In genomic region chr3:136197159-136197715, GRCh38 we compare ENCODE assay signal across 8 cellular contexts. TPM values are rescaled to one million over a fixed set of nuclear protein-coding genes. Genes with fewer than 3 reads are reported as not detected.
DNase-seq lines count a peak whose midpoint lies in the region; FAIRE-seq and TF ChIP-seq lines count a peak whose summit lies in the region.

No MANE protein-coding gene starts in this region.

- H3K27me3 ChIP-seq in osteoblast (ENCODE audit: insufficient read depth, low read length) = no peaks in the 10 kb centered on the region

- no peak for TF ChIP-seq CTCF in osteoblast (IDR thresholded peaks at IDR 0.05; ENCODE audit: extremely low read depth, low read depth, low read length)

- H3K79me2 ChIP-seq in osteoblast (ENCODE audit: insufficient read depth, low read length) = peaks cover 33% of the 10 kb centered on the region

- peaks cover 32% of the 10 kb centered on the region for H4K20me1 ChIP-seq in osteoblast (ENCODE audit: insufficient read depth, low read length)

- H3K27ac ChIP-seq in epithelial cell of prostate (peak overlapping the region; percentile 98), osteoblast (ENCODE audit: low read depth, low read length) (peak overlapping the region; percentile 92)

- FAIRE-seq in RCC 7860 (lab: Jason Lieb, UNC) = no peak

- peaks cover 14% of the 10 kb centered on the region for H3K4me1 ChIP-seq in osteoblast (ENCODE audit: insufficient read depth, low read length)

- DNase-seq in NCI-H82 (lab: John Stamatoyannopoulos, UW) (peak; percentile 46), NCI-H82 treated with DMSO at 0.1 percent for 48 hours (lab: John Stamatoyannopoulos, UW; ENCODE audit: unreplicated experiment) (no peak), RKO (ENCODE audit: low spot score) (peak; percentile 31), epithelial cell of prostate (ENCODE audit: low read depth, low spot score) (no peak), osteoblast (ENCODE audit: insufficient read length, low spot score, missing footprints) (no peak), EL (no peak), RCC 7860 (ENCODE audit: low spot score) (no peak)
- no peak for DNase-seq in effector CD4-positive, alpha-beta T cell

- peak overlapping the region; percentile 90 for H2AFZ ChIP-seq in osteoblast (ENCODE audit: low read length)

- no peaks in the 10 kb centered on the region for H3K36me3 ChIP-seq in osteoblast (ENCODE audit: insufficient read depth, low read length)

- H3K9me3 ChIP-seq in osteoblast (ENCODE audit: low read depth, low read length) = no peaks in the 10 kb centered on the region

- H3K4me2 ChIP-seq in osteoblast (ENCODE audit: insufficient read depth, low read length) = peak overlapping the region; percentile 94

- H3K4me3 ChIP-seq in osteoblast (ENCODE audit: insufficient read depth, low read length) = peak overlapping the region; percentile 97

RNA-seq across cellular contexts. Expression of gene MSL2, which starts 1.1 kb away (rescaled TPM):
- total RNA-seq in osteoblast = 18.5 and 19.2 TPM in 2 replicates

RNA-seq across cellular contexts. Expression of gene PCCB, which starts 52.9 kb away (rescaled TPM):
- 53.9 and 58.9 TPM in 2 replicates for total RNA-seq in osteoblast

Comparison
In these comparisons a context has a peak if more than half of its experiments do, and no peak if none do; other contexts are left out.
1. DNase-seq: peak in NCI-H82 (single experiment) and RKO (single experiment); none in NCI-H82 treated with DMSO at 0.1 percent for 48 hours (single experiment), epithelial cell of prostate (single experiment), osteoblast (single experiment), effector CD4-positive, alpha-beta T cell (single experiment), EL (single experiment) and RCC 7860 (single experiment).